ENCODE assay signal across 9 cellular contexts in the genomic region with DNA sequence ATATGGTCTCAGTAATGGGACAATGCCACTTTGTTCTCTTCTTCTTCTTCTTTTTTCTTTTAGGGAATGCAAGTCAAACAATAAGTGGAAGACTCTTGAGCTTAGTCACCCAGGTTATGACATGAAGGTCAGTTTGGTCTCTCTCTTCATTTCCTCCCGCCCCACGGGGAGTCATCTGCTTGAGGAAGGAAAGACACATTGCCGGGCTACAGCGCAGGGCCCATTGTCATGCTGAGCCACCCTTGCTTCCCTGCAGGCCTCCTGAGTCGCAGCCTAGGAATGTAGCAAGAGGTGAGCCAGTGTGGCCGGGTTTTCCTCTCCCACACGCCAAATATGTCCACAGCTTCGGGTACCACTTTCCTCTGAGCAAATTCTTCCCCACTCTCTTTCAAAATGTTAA. TPM values are rescaled to one million over a fixed set of nuclear protein-coding genes. Genes with fewer than 3 reads are reported as not detected.
DNase-seq lines count a peak whose midpoint lies in the region; ATAC-seq and TF ChIP-seq lines count a peak whose summit lies in the region.
"Had no signal": no experiment of that assay in that cellular context is flagged by ENCODE, and none has a peak within 500 bp of the region (broad histone marks: within the 10 kb centered on the region; RNA-seq: fewer than 3 reads in every experiment).

No MANE protein-coding gene starts in this region.

- DNase-seq in H9 (peak; percentile 89), RPMI7951 (ENCODE audit: low read depth) (peak; percentile 77), fibroblast of pulmonary artery (ENCODE audit: low read depth) (peak; percentile 56), omental fat pad (ENCODE audit: low spot score) (peak; percentile 37), NAMALWA (ENCODE audit: low spot score) (no peak), NCI-H446 (lab: John Stamatoyannopoulos, UW) (no peak)
- DNase-seq: OCI-M1 had no signal

- H3K4me1 ChIP-seq in H9 (ENCODE audit: insufficient read depth, low read length) = peaks cover 4% of the 10 kb centered on the region; the same call in 1 of the 2 replicates

- no peak overlapping the region for H3K14ac ChIP-seq in H9 (ENCODE audit: insufficient read depth, low read length)

- H2BK5ac ChIP-seq in H9 (ENCODE audit: insufficient read length, low read length) = no peak overlapping the region

- no CpG with 5 or more reads among the region's 8 CpGs for WGBS in H9 (ENCODE audit: extremely low coverage, insufficient read length, low lambda C conversion rate)

- no peak overlapping the region for H2AFZ ChIP-seq in H9 (ENCODE audit: low read length)

- no peaks in the 10 kb centered on the region for H4K20me1 ChIP-seq in H9 (ENCODE audit: control insufficient read depth, insufficient read depth, insufficient read length)

- ATAC-seq in omental fat pad (ENCODE audit: low FRiP score) (peak; percentile 67), GM21529 (IDR thresholded peaks at IDR 0.05; ENCODE audit: unreplicated experiment) (no peak), HG03135 (IDR thresholded peaks at IDR 0.05; ENCODE audit: unreplicated experiment) (no peak)

- H4K5ac ChIP-seq in H9 (ENCODE audit: insufficient read length, low read depth, low read length) = no peak overlapping the region

- no peak overlapping the region for H3K56ac ChIP-seq in H9 (ENCODE audit: insufficient read length, low read depth, low read length)

- H3K18ac ChIP-seq in H9 (ENCODE audit: insufficient read length, low read depth, low read length) = no peak overlapping the region

- H3K27me3 ChIP-seq in H9 (ENCODE audit: insufficient read depth, low read length) = no peaks in the 10 kb centered on the region

- peak overlapping the region; percentile 48 to 49; a peak in 4 of 5 replicates for H3K4me3 Mint-ChIP-seq in H9

- H3K36me3 Mint-ChIP-seq in H9 (ENCODE audit: insufficient read depth in 1 of 3, low read depth in 3 of 3) = no peaks in the 10 kb centered on the region; a peak in 1 of 7 replicates

- no peak overlapping the region for H3K4ac ChIP-seq in H9 (ENCODE audit: low read depth, low read length)

- no peak overlapping the region for H2AK5ac ChIP-seq in H9 (ENCODE audit: insufficient read length, low read length)

- H3K23me2 ChIP-seq in H9 (ENCODE audit: insufficient read length, low read depth, low read length, poor library complexity, severe bottlenecking) = no peaks in the 10 kb centered on the region

- H2BK120ac ChIP-seq in H9 (ENCODE audit: low read depth, low read length, poor library complexity, severe bottlenecking) = no peak overlapping the region

- H3K79me2 ChIP-seq in H9 (ENCODE audit: insufficient read depth, low read length) = no peaks in the 10 kb centered on the region

- no peak overlapping the region for H3K27ac ChIP-seq in H9 (ENCODE audit: insufficient read length, low read depth, low read length)

- no peaks in the 10 kb centered on the region for H3K9me3 Mint-ChIP-seq in H9

- peak overlapping the region; percentile 21 to 34 (median 32); a peak in 4 of 7 replicates for H3K27ac Mint-ChIP-seq in H9

- no peak overlapping the region for H3K9ac ChIP-seq in H9 (ENCODE audit: extremely low read depth, insufficient read length, low read length)

- no peak overlapping the region for H4K91ac ChIP-seq in H9 (ENCODE audit: insufficient read length, low read depth, low read length)

- H2BK15ac ChIP-seq in H9 (ENCODE audit: low read depth, low read length) = no peak overlapping the region

- H3K23ac ChIP-seq in H9 (ENCODE audit: insufficient read length, low read depth, low read length) = no peak overlapping the region

- H3K27me3 Mint-ChIP-seq in H9 (ENCODE audit: low read depth) = no peaks in the 10 kb centered on the region

- no peak for TF ChIP-seq CTCF in H9 (conservative IDR thresholded peaks at IDR 0.05)
- TF ChIP-seq CTCF in fibroblast of pulmonary artery (IDR thresholded peaks at IDR 0.05; ENCODE audit: low read length, missing control alignments) = no peak
- TF ChIP-seq CTCF in omental fat pad (IDR thresholded peaks at IDR 0.05) = no peak

- H3T11ph ChIP-seq in H9 (ENCODE audit: low read length) = no peak overlapping the region

- no peaks in the 10 kb centered on the region for H3K79me1 ChIP-seq in H9 (ENCODE audit: insufficient read depth, low read depth, low read length, poor library complexity, severe bottlenecking)

- H3K4me1 Mint-ChIP-seq in H9 = peaks cover 29 to 32% of the 10 kb centered on the region in 2 experiments

- no peak overlapping the region for H2BK20ac ChIP-seq in H9 (ENCODE audit: low read depth, low read length, poor library complexity, severe bottlenecking)

- no peak overlapping the region for H3K4me3 ChIP-seq in fibroblast of pulmonary artery (replicated peaks; ENCODE audit: low read depth, low read length)

- H3K9me3 ChIP-seq in H9 (ENCODE audit: control insufficient read depth, low read depth, low read length) = no peaks in the 10 kb centered on the region

- H4K8ac ChIP-seq in H9 (replicated peaks; ENCODE audit: insufficient read length, low read depth, low read length) = no peak overlapping the region

- peak overlapping the region; percentile 50 for H3K4me2 ChIP-seq in H9 (ENCODE audit: insufficient read depth, insufficient read length, low read length)

- H2BK12ac ChIP-seq in H9 (ENCODE audit: insufficient read length, low read depth, low read length) = no peak overlapping the region

RNA-seq across cellular contexts. Expression of a gene that starts 47.6 kb away (rescaled TPM):
- 18.2 and 18.7 TPM in 2 replicates for total RNA-seq in H9 (2021)
- total RNA-seq in RPMI7951 (2014; rRNA removed; shearing (Covaris generic)) = 10.0 and 10.3 TPM in 2 replicates
- total RNA-seq in omental fat pad = 10 to 100 TPM; 14.7 to 28.1 (median 20.8) TPM

Comparison
In these comparisons a context has a peak if more than half of its experiments do, and no peak if none do; other contexts are left out.
1. DNase-seq: peak in H9 (single experiment), RPMI7951 (single experiment), fibroblast of pulmonary artery (single experiment) and omental fat pad (single experiment); none in NAMALWA (single experiment) and NCI-H446 (0 of 2).